In the genomic region with DNA sequence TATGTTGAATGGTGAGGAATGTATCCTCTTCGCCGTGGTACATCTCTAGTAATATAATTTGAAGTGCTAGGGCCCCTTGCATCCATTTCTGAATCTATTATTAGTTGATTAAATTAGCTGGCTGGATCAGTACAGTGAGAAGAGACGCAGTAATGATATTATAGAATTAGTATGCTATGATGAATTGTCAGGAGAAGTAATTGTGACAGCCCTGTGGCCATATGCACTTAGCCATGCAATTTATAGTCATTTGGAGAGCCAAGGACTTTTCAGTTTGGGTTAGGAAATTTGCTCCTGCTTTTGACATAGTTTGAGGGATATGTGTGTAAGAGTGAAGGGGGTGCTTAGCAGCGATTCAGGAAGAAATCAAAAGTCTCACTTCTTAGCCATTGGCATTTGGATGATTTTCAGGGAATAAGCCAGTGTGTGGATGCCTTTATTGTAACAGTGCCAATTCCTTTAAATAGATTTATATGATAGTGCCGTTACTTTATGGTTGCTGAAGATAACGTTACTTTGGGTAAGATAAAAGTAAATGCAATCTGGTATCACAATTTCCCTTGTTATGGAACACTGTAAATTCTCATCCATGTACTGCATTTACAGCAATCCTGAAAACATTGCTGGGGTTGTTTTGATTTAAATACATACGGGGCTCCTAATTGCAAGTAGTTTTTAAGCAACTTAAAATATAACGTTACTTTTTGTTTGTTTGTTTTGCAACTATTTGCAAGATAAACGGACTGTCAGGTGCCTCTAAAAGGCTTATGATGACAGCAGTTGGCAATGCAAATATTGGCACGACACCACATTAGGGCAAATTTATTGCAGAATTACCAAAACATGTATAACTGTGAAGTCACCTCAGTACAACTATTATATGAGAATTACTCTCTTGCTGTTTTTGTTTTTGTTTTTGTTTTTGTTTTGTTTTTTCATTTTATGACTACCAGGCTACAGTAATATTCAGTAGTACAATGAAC, we compare ENCODE assay signal across 28 cellular contexts.
"Had no signal": no experiment of that assay in that cellular context is flagged by ENCODE, and none has a peak within 500 bp of the region (broad histone marks: within the 10 kb centered on the region; RNA-seq: fewer than 3 reads in every experiment).

No MANE protein-coding gene starts in this region.

- H3K4me3 ChIP-seq: ascending aorta, cardiac muscle cell had no signal

- H3K27me3 Mint-ChIP-seq: activated CD4-positive, alpha-beta T cell treated with anti-CD3 and anti-CD28 coated beads, Interleukin-2, amount 10 ng/mL, durations not matched to agents 24 days and 14 days; activated CD8-positive, alpha-beta T cell treated with anti-CD3 and anti-CD28 coated beads for 36 hours; activated naive CD4-positive, alpha-beta T cell treated with anti-CD3 and anti-CD28 coated beads, Interleukin-2, amount 50 U/mL, for 24 hours; activated naive CD8-positive, alpha-beta T cell treated with anti-CD3 and anti-CD28 coated beads, Interleukin-2, amount 10 ng/mL, durations not matched to agents 7 days and 5 days; central memory CD8-positive, alpha-beta T cell had no signal

- DNase-seq: activated CD4-positive, alpha-beta T cell treated with anti-CD3 and anti-CD28 coated beads, Interleukin-2, amount 10 ng/mL, durations not matched to agents 24 days and 14 days; activated CD4-positive, alpha-beta T cell treated with anti-CD3 and anti-CD28 coated beads, Interleukin-2, amount 50 U/mL, for 4 hours; activated CD8-positive, alpha-beta T cell treated with anti-CD3 and anti-CD28 coated beads for 36 hours; activated gamma-delta T cell; activated naive CD4-positive, alpha-beta T cell treated with Interleukin-2 at 50 U/mL for 16 hours; activated naive CD8-positive, alpha-beta T cell treated with anti-CD3 and anti-CD28 coated beads, Interleukin-2, amount 10 ng/mL, durations not matched to agents 7 days and 5 days; activated T-cell treated with anti-CD3 and anti-CD28 coated beads, Interleukin-2, amount 50 U/mL, for 1 hour; activated T-cell treated with anti-CD3 and anti-CD28 coated beads, Interleukin-2, amount 50 U/mL, for 72 hours; amygdala; Kasumi-1; KG1; MM.1S; MV-4-11; NCI-H1092; NCI-H1436 treated with DMSO at 0.1 percent for 48 hours; NCI-H1694 treated with DMSO at 0.1 percent for 48 hours; NCI-H2029; NCI-H510A; NCI-H774; SHP77 had no signal

- H3K4me1 Mint-ChIP-seq: activated CD4-positive, alpha-beta T cell treated with anti-CD3 and anti-CD28 coated beads, Interleukin-2, amount 10 ng/mL, durations not matched to agents 24 days and 14 days; activated naive CD4-positive, alpha-beta T cell treated with anti-CD3 and anti-CD28 coated beads, Interleukin-2, amount 50 U/mL, for 24 hours; activated naive CD8-positive, alpha-beta T cell treated with anti-CD3 and anti-CD28 coated beads, Interleukin-2, amount 10 ng/mL, durations not matched to agents 7 days and 5 days; central memory CD8-positive, alpha-beta T cell had no signal

- ATAC-seq: activated CD8-positive, alpha-beta T cell treated with anti-CD3 and anti-CD28 coated beads for 36 hours; activated T-cell treated with anti-CD3 and anti-CD28 coated beads, Interleukin-2, amount 50 U/mL, for 72 hours; Panc1 had no signal

- H3K27ac Mint-ChIP-seq: activated CD4-positive, alpha-beta T cell treated with anti-CD3 and anti-CD28 coated beads, Interleukin-2, amount 10 ng/mL, durations not matched to agents 24 days and 14 days; activated CD8-positive, alpha-beta T cell treated with anti-CD3 and anti-CD28 coated beads for 36 hours; activated naive CD4-positive, alpha-beta T cell treated with anti-CD3 and anti-CD28 coated beads, Interleukin-2, amount 50 U/mL, for 24 hours; activated naive CD8-positive, alpha-beta T cell treated with anti-CD3 and anti-CD28 coated beads, Interleukin-2, amount 10 ng/mL, durations not matched to agents 7 days and 5 days; activated T-cell treated with anti-CD3 and anti-CD28 coated beads, Interleukin-2, amount 50 U/mL, for 72 hours; activated T-helper 2 cell treated with anti-CD3 and anti-CD28 coated beads, Interferon-gamma antibody, Interleukin-2, Interleukin-4, amounts not matched to agents 10 μg/mL and 5 μg/mL and 100 μg/mL, durations not matched to agents 14 hours and 24 hours and 36 hours; T-helper 1 cell treated with Interleukin-12 subunit alpha and Interleukin-12 subunit beta and Interleukin-4 antibody, amounts not matched to agents 30 μg/mL and 1 μg/mL, for 36 hours; T-helper 2 cell treated with Interferon-gamma antibody and Interleukin-4, amounts not matched to agents 5 μg/mL and 100 μg/mL, for 36 hours had no signal

- H3K9me3 Mint-ChIP-seq: activated CD4-positive, alpha-beta T cell treated with anti-CD3 and anti-CD28 coated beads, Interleukin-2, amount 10 ng/mL, durations not matched to agents 24 days and 14 days; activated naive CD8-positive, alpha-beta T cell treated with anti-CD3 and anti-CD28 coated beads, Interleukin-2, amount 10 ng/mL, durations not matched to agents 7 days and 5 days; T-helper 2 cell treated with Interferon-gamma antibody and Interleukin-4, amounts not matched to agents 5 μg/mL and 100 μg/mL, for 36 hours had no signal

- H3K27ac ChIP-seq: ascending aorta, cardiac muscle cell had no signal

- H3K36me3 Mint-ChIP-seq: activated naive CD4-positive, alpha-beta T cell treated with anti-CD3 and anti-CD28 coated beads, Interleukin-2, amount 50 U/mL, for 24 hours; activated naive CD8-positive, alpha-beta T cell treated with anti-CD3 and anti-CD28 coated beads, Interleukin-2, amount 10 ng/mL, durations not matched to agents 7 days and 5 days had no signal

- H3K4me1 ChIP-seq: ascending aorta had no signal

- H3K4me3 Mint-ChIP-seq: activated CD4-positive, alpha-beta T cell treated with anti-CD3 and anti-CD28 coated beads, Interleukin-2, amount 10 ng/mL, durations not matched to agents 24 days and 14 days; activated CD8-positive, alpha-beta T cell treated with anti-CD3 and anti-CD28 coated beads for 36 hours; activated naive CD4-positive, alpha-beta T cell treated with anti-CD3 and anti-CD28 coated beads, Interleukin-2, amount 50 U/mL, for 24 hours; activated naive CD8-positive, alpha-beta T cell treated with anti-CD3 and anti-CD28 coated beads, Interleukin-2, amount 10 ng/mL, durations not matched to agents 7 days and 5 days; activated T-cell treated with anti-CD3 and anti-CD28 coated beads, Interleukin-2, amount 50 U/mL, for 72 hours; central memory CD8-positive, alpha-beta T cell; T-helper 1 cell treated with Interleukin-12 subunit alpha and Interleukin-12 subunit beta and Interleukin-4 antibody, amounts not matched to agents 30 μg/mL and 1 μg/mL, for 36 hours; T-helper 2 cell treated with Interferon-gamma antibody and Interleukin-4, amounts not matched to agents 5 μg/mL and 100 μg/mL, for 36 hours had no signal

- H3K9me3 ChIP-seq: ascending aorta had no signal

- H3K27me3 ChIP-seq: ascending aorta, cardiac muscle cell had no signal

- H3K36me3 ChIP-seq: ascending aorta, cardiac muscle cell had no signal
